14 cellular contexts compared by ENCODE assay signal in the genomic region with DNA sequence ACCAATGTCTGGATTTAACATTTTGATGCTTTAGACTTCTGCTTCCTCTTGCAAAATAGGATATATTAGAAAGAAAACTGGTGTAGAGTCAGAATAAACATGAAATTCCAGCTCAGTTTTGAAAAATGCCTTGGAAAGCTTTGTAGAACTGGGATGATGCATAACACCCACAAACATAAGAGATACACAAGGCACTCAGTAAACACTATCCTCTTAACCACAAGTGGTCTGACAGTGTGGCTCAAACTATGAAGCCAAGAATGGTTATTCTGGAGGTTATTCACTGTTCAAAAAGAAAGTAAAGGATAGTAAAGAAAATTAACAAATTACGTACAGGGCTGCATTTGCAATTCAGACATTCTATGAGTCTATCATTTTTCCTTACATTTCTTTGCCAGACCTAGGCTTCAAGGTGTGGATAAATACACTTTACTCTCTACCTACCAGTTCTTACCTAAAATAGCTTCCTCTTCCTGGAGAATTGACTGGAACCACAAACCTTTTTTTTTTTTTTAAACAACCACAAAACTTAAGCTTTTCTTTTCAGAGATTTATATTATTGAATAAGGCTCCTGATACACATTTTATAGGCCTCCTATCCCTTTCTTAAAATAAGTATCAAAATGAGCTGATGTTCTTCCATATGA. TPM values are rescaled to one million over a fixed set of nuclear protein-coding genes. Genes with fewer than 3 reads are reported as not detected.
DNase-seq lines count a peak whose midpoint lies in the region; ATAC-seq and TF ChIP-seq lines count a peak whose summit lies in the region.
"Had no signal": no experiment of that assay in that cellular context is flagged by ENCODE, and none has a peak within 500 bp of the region (broad histone marks: within the 10 kb centered on the region; RNA-seq: fewer than 3 reads in every experiment).

No MANE protein-coding gene starts in this region.

- DNase-seq in AG08395 (ENCODE audit: low spot score) (peak; percentile 44), DMS53 (lab: John Stamatoyannopoulos, UW) (peak; percentile 79), immature natural killer cell (peak in 1 of 3 donors; percentile 13), ACHN (no peak)
- DNase-seq in stimulated activated naive CD4-positive, alpha-beta T cell treated with Interleukin-2 at 50 U/mL for 16 hours (lab: John Stamatoyannopoulos, UW) = no peak
- DNase-seq: activated CD4-positive, alpha-beta T cell treated with anti-CD3 and anti-CD28 coated beads for 1 hour; COR-L47; NCI-H2107 had no signal

- peaks cover 22 to 26% of the 10 kb centered on the region in 2 donors for H3K4me1 Mint-ChIP-seq in immature natural killer cell

- in situ Hi-C loops in ACHN (cut with HindIII; ENCODE audit: low pct_ligation_motif_present, low pct_unique_long_range_greater_than_20kb, low sequenced_read_pairs) = no loop called here

- peak overlapping the region; percentile 8 to 54 (median 38) for H3K4me3 Mint-ChIP-seq in immature natural killer cell
- H3K4me3 Mint-ChIP-seq: stimulated activated naive CD8-positive, alpha-beta T cell treated with anti-CD3 and anti-CD28 coated beads, Interleukin-15, Interleukin-2, amounts not matched to agents 100 ng/mL and 50 ng/mL, for 24 hours had no signal

- peak overlapping the region in 5 of 6 donors; percentile 9 to 73 (median 24) for H3K27ac Mint-ChIP-seq in immature natural killer cell

- H3K27me3 Mint-ChIP-seq in immature natural killer cell (ENCODE audit: low read depth in 3 of 3) = peaks cover 0 to 8% (median 0%) of the 10 kb centered on the region in 3 donors
- H3K27me3 Mint-ChIP-seq: stimulated activated naive CD8-positive, alpha-beta T cell treated with anti-CD3 and anti-CD28 coated beads, Interleukin-15, Interleukin-2, amounts not matched to agents 100 ng/mL and 50 ng/mL, for 24 hours had no signal

- peaks cover 0 to 18% (median 15%) of the 10 kb centered on the region in 3 donors for H3K36me3 Mint-ChIP-seq in immature natural killer cell

- peak overlapping the region; percentile 80 for H3K27ac ChIP-seq in VCaP
- H3K27ac ChIP-seq: epithelial cell of prostate had no signal

- ATAC-seq in HG03457 (IDR thresholded peaks at IDR 0.05; ENCODE audit: unreplicated experiment) = no peak
- ATAC-seq in GM18511 (IDR thresholded peaks at IDR 0.05; ENCODE audit: unreplicated experiment) = no peak
- ATAC-seq: Right ventricle myocardium inferior had no signal

- no peak for TF ChIP-seq CTCF in VCaP (conservative IDR thresholded peaks at IDR 0.05)

- no peaks in the 10 kb centered on the region for H3K9me3 Mint-ChIP-seq in immature natural killer cell
- H3K9me3 Mint-ChIP-seq: stimulated activated naive CD8-positive, alpha-beta T cell treated with anti-CD3 and anti-CD28 coated beads, Interleukin-15, Interleukin-2, amounts not matched to agents 100 ng/mL and 50 ng/mL, for 24 hours had no signal

RNA-seq across cellular contexts. Expression of gene RSBN1L, which starts 9.0 kb away (rescaled TPM):
- polyA plus RNA-seq in immature natural killer cell = 10 to 100 TPM in 1 of 3 donors, 1 to 10 TPM in 2; 4.9 to 11.1 (median 6.5) TPM

Comparison
In these comparisons a context has a peak if more than half of its experiments do, and no peak if none do; other contexts are left out.
1. DNase-seq: peak in AG08395 (single experiment) and DMS53 (single experiment); none in ACHN (single experiment) and stimulated activated naive CD4-positive, alpha-beta T cell treated with Interleukin-2 at 50 U/mL for 16 hours (single experiment).